1 cellular context compared by ENCODE assay signal in genomic region chr11:111334495-111335123, GRCh38.
TF ChIP-seq lines count a peak whose summit lies in the region.

No MANE protein-coding gene starts in this region.

TF ChIP-seq in HepG2, 621 proteins besides CTCF, POLR2A, EP300 and RAD21 (continued from another document and continues in another):
- TF ChIP-seq HNF1A (IDR thresholded peaks at IDR 0.05; ENCODE audit: low read depth) (peak; percentile 82), HNF1A (CRISPR knock-in tag; IDR thresholded peaks at IDR 0.05; ENCODE audit: borderline replicate concordance) (peak; percentile 95), ZNF629 (CRISPR knock-in tag; conservative IDR thresholded peaks at IDR 0.05) (peak; percentile 18), ZBTB33 (CRISPR knock-in tag; IDR thresholded peaks at IDR 0.05) (no peak), ZNF136 (CRISPR knock-in tag; IDR thresholded peaks at IDR 0.05; ENCODE audit: low read depth) (0 out of 2 replicates have a peak, but pooled peaks have one; percentile 48), GATAD1 (CRISPR knock-in tag; IDR thresholded peaks at IDR 0.05) (peak; percentile 17; the same call in 1 of the 2 replicates), FOXM1 (CRISPR knock-in tag; IDR thresholded peaks at IDR 0.05) (no peak), CHCHD3 (CRISPR knock-in tag; IDR thresholded peaks at IDR 0.05) (no peak), ZNF546 (CRISPR knock-in tag; conservative IDR thresholded peaks at IDR 0.05) (no peak), GABPB1 (CRISPR knock-in tag; IDR thresholded peaks at IDR 0.05) (peak; percentile 37), BATF2 (CRISPR knock-in tag; IDR thresholded peaks at IDR 0.05) (no peak), NR2F1 (CRISPR knock-in tag; IDR thresholded peaks at IDR 0.05) (no peak; a peak in 1 of 4 replicates), FOXP4 (CRISPR knock-in tag; IDR thresholded peaks at IDR 0.05) (peak; percentile 92), KDM4B (CRISPR knock-in tag; IDR thresholded peaks at IDR 0.05) (no peak), ZNF512B (CRISPR knock-in tag; IDR thresholded peaks at IDR 0.05; ENCODE audit: borderline replicate concordance) (0 out of 2 replicates have a peak, but pooled peaks have one; percentile 28), PTBP1 (IDR thresholded peaks at IDR 0.05; ENCODE audit: low read depth, low read length, poor library complexity, severe bottlenecking) (no peak), SSRP1 (CRISPR knock-in tag; IDR thresholded peaks at IDR 0.05) (no peak), SRSF4 (IDR thresholded peaks at IDR 0.05; ENCODE audit: low read depth, low read length, poor library complexity, severe bottlenecking) (no peak), SALL2 (CRISPR knock-in tag; IDR thresholded peaks at IDR 0.05) (no peak), NR2C2 (CRISPR knock-in tag; IDR thresholded peaks at IDR 0.05; ENCODE audit: borderline replicate concordance) (no peak; the same call in 1 of the 2 replicates), PRDM4 (CRISPR knock-in tag; IDR thresholded peaks at IDR 0.05; ENCODE audit: borderline replicate concordance) (no peak), KLF6 (CRISPR knock-in tag; IDR thresholded peaks at IDR 0.05) (no peak), KDM1A (CRISPR knock-in tag; IDR thresholded peaks at IDR 0.05) (no peak), ZNF234 (CRISPR knock-in tag; conservative IDR thresholded peaks at IDR 0.05) (no peak), BRF2 (CRISPR knock-in tag; IDR thresholded peaks at IDR 0.05) (0 out of 2 replicates have a peak, but pooled peaks have one; percentile 66), ZNF296 (CRISPR knock-in tag; conservative IDR thresholded peaks at IDR 0.05) (no peak), NFIC (IDR thresholded peaks at IDR 0.05; ENCODE audit: low read length) (peak; percentile 96), ZNF3 (CRISPR knock-in tag; IDR thresholded peaks at IDR 0.05) (no peak), GTF2F1 (IDR thresholded peaks at IDR 0.05; ENCODE audit: low read length) (no peak), MXI1 (IDR thresholded peaks at IDR 0.05; ENCODE audit: borderline replicate concordance, low read depth, low read length) (peak; percentile 31; the same call in 1 of the 3 replicates), MED13 (CRISPR knock-in tag; IDR thresholded peaks at IDR 0.05) (peak; percentile 16; the same call in 1 of the 2 replicates), POLR2AphosphoS5 (IDR thresholded peaks at IDR 0.05; ENCODE audit: low read depth, low read length) (peak; percentile 51; the same call in 1 of the 2 replicates), ARHGAP35 (CRISPR knock-in tag; IDR thresholded peaks at IDR 0.05; ENCODE audit: borderline replicate concordance) (no peak), SRSF9 (IDR thresholded peaks at IDR 0.05; ENCODE audit: borderline replicate concordance, insufficient read depth, low read depth, low read length, poor library complexity, severe bottlenecking) (no peak), ZNF75D (CRISPR knock-in tag; IDR thresholded peaks at IDR 0.05; ENCODE audit: borderline replicate concordance) (no peak), CEBPB (IDR thresholded peaks at IDR 0.05; ENCODE audit: borderline replicate concordance, low read depth, low read length) (no peak), NFRKB (IDR thresholded peaks at IDR 0.05) (no peak), CHD2 (IDR thresholded peaks at IDR 0.05; ENCODE audit: low read depth, low read length) (no peak), ZNF30 (CRISPR knock-in tag; IDR thresholded peaks at IDR 0.05) (no peak), IRF2 (CRISPR knock-in tag; IDR thresholded peaks at IDR 0.05) (peak; percentile 86), IKZF1 (IDR thresholded peaks at IDR 0.05) (no peak), SNAPC5 (CRISPR knock-in tag; IDR thresholded peaks at IDR 0.05; ENCODE audit: borderline replicate concordance) (0 out of 2 replicates have a peak, but pooled peaks have one; percentile 8), ZFP62 (CRISPR knock-in tag; IDR thresholded peaks at IDR 0.05) (no peak), ZNF580 (CRISPR knock-in tag; IDR thresholded peaks at IDR 0.05; ENCODE audit: borderline replicate concordance, low read depth) (no peak), ATF7-NPFF (CRISPR knock-in tag; IDR thresholded peaks at IDR 0.05; ENCODE audit: low read depth) (0 out of 2 replicates have a peak, but pooled peaks have one; percentile 26)
- TF ChIP-seq, protein P1, sequence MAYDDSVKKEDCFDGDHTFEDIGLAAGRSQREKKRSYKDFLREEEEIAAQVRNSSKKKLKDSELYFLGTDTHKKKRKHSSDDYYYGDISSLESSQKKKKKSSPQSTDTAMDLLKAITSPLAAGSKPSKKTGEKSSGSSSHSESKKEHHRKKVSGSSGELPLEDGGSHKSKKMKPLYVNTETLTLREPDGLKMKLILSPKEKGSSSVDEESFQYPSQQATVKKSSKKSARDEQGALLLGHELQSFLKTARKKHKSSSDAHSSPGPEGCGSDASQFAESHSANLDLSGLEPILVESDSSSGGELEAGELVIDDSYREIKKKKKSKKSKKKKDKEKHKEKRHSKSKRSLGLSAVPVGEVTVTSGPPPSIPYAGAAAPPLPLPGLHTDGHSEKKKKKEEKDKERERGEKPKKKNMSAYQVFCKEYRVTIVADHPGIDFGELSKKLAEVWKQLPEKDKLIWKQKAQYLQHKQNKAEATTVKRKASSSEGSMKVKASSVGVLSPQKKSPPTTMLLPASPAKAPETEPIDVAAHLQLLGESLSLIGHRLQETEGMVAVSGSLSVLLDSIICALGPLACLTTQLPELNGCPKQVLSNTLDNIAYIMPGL (CRISPR knock-in tag; IDR thresholded peaks at IDR 0.05; ENCODE audit: borderline replicate concordance in 1 of 2, low read depth in 1 of 2): no peak
